Comparison of ENCODE assay signal across 2 cellular contexts in genomic region chr4:102961813-102962212, GRCh38. TPM values are rescaled to one million over a fixed set of nuclear protein-coding genes. Genes with fewer than 3 reads are reported as not detected.
"Had no signal": no experiment of that assay in that cellular context is flagged by ENCODE, and none has a peak within 500 bp of the region (broad histone marks: within the 10 kb centered on the region; RNA-seq: fewer than 3 reads in every experiment).

No MANE protein-coding gene starts in this region.

RNA-seq across cellular contexts. Expression of gene SLC9B1, which starts 57.7 kb away (rescaled TPM):
- total RNA-seq: HT-29, HT1080 had no signal
